ENCODE assay signal across 13 cellular contexts in the genomic region with DNA sequence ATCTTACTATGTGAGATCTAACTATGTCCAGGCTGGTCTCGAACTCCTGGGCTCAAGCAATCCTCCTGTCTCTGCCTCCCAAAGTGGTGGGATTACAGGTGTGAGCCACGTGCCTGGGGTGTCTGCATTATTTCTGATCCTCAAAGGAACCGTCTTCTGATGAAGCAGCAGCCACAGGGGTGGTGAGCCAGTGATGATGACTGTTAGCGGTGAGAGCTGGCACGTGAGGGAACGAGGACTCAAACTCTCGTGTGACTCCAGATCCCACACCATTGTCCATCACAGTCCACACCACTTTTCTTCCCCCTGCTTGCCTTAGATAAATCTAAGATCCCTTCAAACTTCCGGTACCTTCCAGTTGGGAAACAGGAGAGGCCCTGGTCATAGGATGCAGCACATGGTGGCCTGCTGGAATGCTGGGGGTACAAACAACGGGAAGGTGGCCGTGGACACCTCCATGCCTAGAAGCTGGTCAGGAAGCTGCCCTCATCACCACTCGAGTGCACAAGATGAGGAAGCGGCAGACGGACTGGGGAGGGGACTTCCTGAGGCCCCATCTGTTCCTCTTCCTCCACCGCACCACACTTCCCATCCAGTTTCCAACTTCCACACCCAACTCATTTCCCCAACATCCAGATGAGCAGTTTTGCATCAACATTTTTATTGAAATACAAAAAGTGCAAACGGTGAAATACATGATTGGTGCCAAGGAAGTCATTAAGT. TPM values are rescaled to one million over a fixed set of nuclear protein-coding genes. Genes with fewer than 3 reads are reported as not detected.
DNase-seq lines count a peak whose midpoint lies in the region; ATAC-seq and TF ChIP-seq lines count a peak whose summit lies in the region.
"Had no signal": no experiment of that assay in that cellular context is flagged by ENCODE, and none has a peak within 500 bp of the region (broad histone marks: within the 10 kb centered on the region; RNA-seq: fewer than 3 reads in every experiment).

No MANE protein-coding gene starts in this region.

- no peak for DNase-seq in activated naive CD4-positive, alpha-beta T cell (lab: John Stamatoyannopoulos, UW)
- no peak for DNase-seq in activated naive CD8-positive, alpha-beta T cell treated with anti-CD3 and anti-CD28 coated beads, Interleukin-2, amount 50 U/mL, for 24 hours
- peak in 2 of 3 donors; percentile 37 to 65 for DNase-seq in right lobe of liver
- no peak for DNase-seq in transverse colon
- DNase-seq in HCEC 1CT = no peak
- no peak for DNase-seq in mucosa of descending colon
- no peak for DNase-seq in NCI-H748 treated with DMSO at 0.1 percent for 48 hours (lab: John Stamatoyannopoulos, UW)
- DNase-seq: foreskin keratinocyte; SIG-M5; stimulated activated naive CD4-positive, alpha-beta T cell treated with Interleukin-2 at 50 U/mL for 16 hours had no signal

- peaks cover 2 to 31% (median 17%) of the 10 kb centered on the region in 4 donors for H3K4me1 ChIP-seq in right lobe of liver
- H3K4me1 ChIP-seq in transverse colon = peaks cover 21 to 31% (median 25%) of the 10 kb centered on the region in 4 donors
- peaks cover 24% of the 10 kb centered on the region for H3K4me1 ChIP-seq in mucosa of descending colon (ENCODE audit: low read depth)

- H3K27ac ChIP-seq in right lobe of liver (peak overlapping the region in 2 of 3 donors; percentile 74 to 93), transverse colon (peak overlapping the region; percentile 72 to 87 (median 84))
- H3K27ac ChIP-seq: KMS-11 had no signal

- H3K27me3 Mint-ChIP-seq in activated naive CD4-positive, alpha-beta T cell treated with anti-CD3 and anti-CD28 coated beads, Interleukin-2, amount 50 U/mL, for 24 hours = no peaks in the 10 kb centered on the region
- H3K27me3 Mint-ChIP-seq in activated naive CD8-positive, alpha-beta T cell treated with anti-CD3 and anti-CD28 coated beads, Interleukin-2, amount 50 U/mL, for 24 hours = no peaks in the 10 kb centered on the region

- peaks cover 8% of the 10 kb centered on the region for H3K36me3 Mint-ChIP-seq in activated naive CD4-positive, alpha-beta T cell treated with anti-CD3 and anti-CD28 coated beads, Interleukin-2, amount 50 U/mL, for 24 hours
- peaks cover 4% of the 10 kb centered on the region for H3K36me3 Mint-ChIP-seq in activated naive CD8-positive, alpha-beta T cell treated with anti-CD3 and anti-CD28 coated beads, Interleukin-2, amount 50 U/mL, for 24 hours (ENCODE audit: low read depth)

- TF ChIP-seq POLR2A in right lobe of liver (IDR thresholded peaks at IDR 0.05) (no peak), transverse colon (IDR thresholded peaks at IDR 0.05) (no peak)

- no peak overlapping the region for H3K4me3 ChIP-seq in right lobe of liver
- H3K4me3 ChIP-seq in transverse colon = no peak overlapping the region
- H3K4me3 ChIP-seq in mucosa of descending colon = no peak overlapping the region

- ATAC-seq in activated naive CD8-positive, alpha-beta T cell treated with anti-CD3 and anti-CD28 coated beads, Interleukin-2, amount 50 U/mL, for 24 hours = no peak
- ATAC-seq in right lobe of liver (no peak), mucosa of descending colon (no peak)
- ATAC-seq: foreskin keratinocyte had no signal

- TF ChIP-seq EP300 in transverse colon (IDR thresholded peaks at IDR 0.05; ENCODE audit: low read depth) = no peak

- no peaks in the 10 kb centered on the region for H3K9me3 Mint-ChIP-seq in activated naive CD4-positive, alpha-beta T cell treated with anti-CD3 and anti-CD28 coated beads, Interleukin-2, amount 50 U/mL, for 24 hours
- no peaks in the 10 kb centered on the region for H3K9me3 Mint-ChIP-seq in activated naive CD8-positive, alpha-beta T cell treated with anti-CD3 and anti-CD28 coated beads, Interleukin-2, amount 50 U/mL, for 24 hours

- H3K27ac Mint-ChIP-seq in activated naive CD4-positive, alpha-beta T cell treated with anti-CD3 and anti-CD28 coated beads, Interleukin-2, amount 50 U/mL, for 24 hours = peak overlapping the region; percentile 55
- H3K27ac Mint-ChIP-seq in activated naive CD8-positive, alpha-beta T cell treated with anti-CD3 and anti-CD28 coated beads, Interleukin-2, amount 50 U/mL, for 24 hours = peak overlapping the region; percentile 31

- intact Hi-C loops in right lobe of liver (cut with DNase I) = no loop called here
- intact Hi-C loops in transverse colon (cut with DNase I; ENCODE audit: low total_unique reads) = no loop called here
- intact Hi-C loops in mucosa of descending colon (cut with DNase I, micrococcal nuclease) = no loop called here

- TF ChIP-seq CTCF in right lobe of liver (IDR thresholded peaks at IDR 0.05) (no peak), transverse colon (IDR thresholded peaks at IDR 0.05) (no peak), mucosa of descending colon (IDR thresholded peaks at IDR 0.05) (no peak)

- in situ Hi-C loops in transverse colon (cut with MboI; ENCODE audit: low pct_ligation_motif_present in 1 of 4, low pct_unique_long_range_greater_than_20kb in 1 of 4, low sequenced_read_pairs in 3 of 4) = no loop called here

- 72% methylated on average over 15 of the region's 15 CpGs for WGBS in right lobe of liver (ENCODE audit: insufficient coverage, low coverage, low lambda C conversion rate, missing lambda C conversion rate)
- WGBS in transverse colon (ENCODE audit: low coverage in 1 of 2), 2 donors = 79 to 87% methylated on average over 6 to 15 of the region's 15 CpGs

- H3K4me3 Mint-ChIP-seq in activated naive CD4-positive, alpha-beta T cell treated with anti-CD3 and anti-CD28 coated beads, Interleukin-2, amount 50 U/mL, for 24 hours = no peak overlapping the region
- no peak overlapping the region for H3K4me3 Mint-ChIP-seq in activated naive CD8-positive, alpha-beta T cell treated with anti-CD3 and anti-CD28 coated beads, Interleukin-2, amount 50 U/mL, for 24 hours

- peaks cover 57% of the 10 kb centered on the region for H3K4me1 Mint-ChIP-seq in activated naive CD4-positive, alpha-beta T cell treated with anti-CD3 and anti-CD28 coated beads, Interleukin-2, amount 50 U/mL, for 24 hours
- H3K4me1 Mint-ChIP-seq in activated naive CD8-positive, alpha-beta T cell treated with anti-CD3 and anti-CD28 coated beads, Interleukin-2, amount 50 U/mL, for 24 hours = peaks cover 41% of the 10 kb centered on the region

- no peaks in the 10 kb centered on the region for H3K9me3 ChIP-seq in right lobe of liver
- H3K9me3 ChIP-seq in transverse colon = no peaks in the 10 kb centered on the region
- H3K9me3 ChIP-seq in mucosa of descending colon = no peaks in the 10 kb centered on the region

- no peaks in the 10 kb centered on the region for H3K27me3 ChIP-seq in right lobe of liver
- no peaks in the 10 kb centered on the region for H3K27me3 ChIP-seq in transverse colon
- H3K27me3 ChIP-seq: foreskin keratinocyte had no signal

- H3K36me3 ChIP-seq in right lobe of liver = peaks cover 3 to 56% (median 28%) of the 10 kb centered on the region in 4 donors
- peaks cover 0 to 46% (median 21%) of the 10 kb centered on the region in 4 donors for H3K36me3 ChIP-seq in transverse colon
- peaks cover 25% of the 10 kb centered on the region for H3K36me3 ChIP-seq in mucosa of descending colon (ENCODE audit: low read depth)

RNA-seq across cellular contexts. Expression of a gene that starts 23.8 kb away (rescaled TPM):
- total RNA-seq in right lobe of liver = 10 to 100 TPM; 26.5 to 46.2 (median 30.9) TPM
- total RNA-seq in transverse colon = 10 to 100 TPM; 48.6 to 69.5 (median 50.9) TPM
- 10 to 100 TPM; 76.4 to 95.2 (median 90.6) TPM for total RNA-seq in mucosa of descending colon

RNA-seq across cellular contexts. Expression of a gene that starts 24.2 kb away (rescaled TPM):
- total RNA-seq in right lobe of liver = 10 to 100 TPM in 1 of 6 experiments, 1 to 10 TPM in 5; 4.0 to 16.3 (median 6.9) TPM
- total RNA-seq in transverse colon = 10 to 100 TPM in 2 of 4 donors, 1 to 10 TPM in 2; 6.0 to 19.3 (median 10.0) TPM
- 10 to 100 TPM in 2 of 3 donors, 1 to 10 TPM in 1; 8.0 to 13.2 (median 12.8) TPM for total RNA-seq in mucosa of descending colon

RNA-seq across cellular contexts. Expression of a gene that starts 42.4 kb away (rescaled TPM):
- 1,000 to 10,000 TPM in 3 of 6 experiments, 100 to 1,000 TPM in 3; 825 to 1,339 (median 1,089) TPM for total RNA-seq in right lobe of liver
- under 1 TPM in 2 of 4 donors, not detected in 2; 0.41 to 0.48 TPM for total RNA-seq in transverse colon
- total RNA-seq in mucosa of descending colon = under 1 TPM in 1 of 3 donors, not detected in 2; 0.19 TPM
- total RNA-seq: foreskin keratinocyte, pulmonary artery endothelial cell had no signal

RNA-seq across cellular contexts. Expression of a gene that starts 59.2 kb away (rescaled TPM):
- total RNA-seq in right lobe of liver = 10 to 100 TPM; 34.5 to 60.9 (median 41.1) TPM
- total RNA-seq in transverse colon = 100 to 1,000 TPM in 2 of 4 donors, 10 to 100 TPM in 2; 40.8 to 128 (median 112) TPM
- 10 to 100 TPM; 61.6 to 81.4 (median 62.3) TPM for total RNA-seq in mucosa of descending colon

RNA-seq across cellular contexts. Expression of a gene that starts 59.6 kb away (rescaled TPM):
- total RNA-seq in right lobe of liver (1 to 10 TPM; 2.0 to 3.4 (median 2.9) TPM), transverse colon (1 to 10 TPM in 3 of 4 donors, not detected in 1; 3.1 to 4.8 (median 3.4) TPM), mucosa of descending colon (1 to 10 TPM; 4.5 to 6.0 (median 5.7) TPM)

Comparison
In these comparisons a context has a peak if more than half of its experiments do, and no peak if none do; other contexts are left out.
1. DNase-seq: peak in right lobe of liver (2 of 3); none in activated naive CD4-positive, alpha-beta T cell (0 of 4), activated naive CD8-positive, alpha-beta T cell treated with anti-CD3 and anti-CD28 coated beads, Interleukin-2, amount 50 U/mL, for 24 hours (single experiment), transverse colon (single experiment), HCEC 1CT (single experiment), mucosa of descending colon (0 of 3) and NCI-H748 treated with DMSO at 0.1 percent for 48 hours (single experiment).
2. RNA of a gene that starts 42.4 kb away (total RNA-seq): 825 to 1,339 TPM in right lobe of liver; 0.41 to 0.48 TPM in transverse colon and 0.19 TPM in mucosa of descending colon; every median in the first group is over 100 times any median in the second.